Comparison of ENCODE assay signal across 19 cellular contexts in the genomic region with DNA sequence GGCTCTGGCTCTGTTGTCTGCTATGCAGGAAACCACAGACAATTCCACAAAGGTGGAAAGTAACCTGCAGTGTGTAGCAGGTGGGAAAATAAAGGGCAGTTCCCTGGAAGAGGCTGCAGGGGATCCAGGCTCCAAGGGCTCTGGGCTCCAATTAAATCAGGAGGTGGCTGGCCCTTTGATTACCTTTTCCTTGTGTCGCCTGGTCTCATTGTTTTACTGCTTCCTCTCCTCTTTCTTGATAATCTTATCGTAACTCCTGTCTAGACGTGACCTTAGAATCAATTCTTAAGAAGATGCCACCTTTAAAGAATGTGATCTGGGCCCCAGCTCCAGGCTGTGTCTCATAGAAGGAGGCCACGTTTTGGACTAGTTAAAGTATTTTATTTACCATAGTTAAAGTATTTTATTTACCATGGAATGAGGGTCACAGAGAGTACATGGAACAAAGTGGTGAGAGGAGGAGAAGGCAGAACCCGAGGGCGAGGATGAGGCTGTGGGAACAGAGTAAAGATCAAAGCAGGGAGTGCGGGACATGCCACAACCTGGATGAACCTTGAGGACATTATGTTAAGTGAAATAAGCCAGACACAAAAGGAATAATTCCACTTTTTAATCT.
DNase-seq lines count a peak whose midpoint lies in the region; ATAC-seq, FAIRE-seq and TF ChIP-seq lines count a peak whose summit lies in the region.
"Had no signal": no experiment of that assay in that cellular context is flagged by ENCODE, and none has a peak within 500 bp of the region (broad histone marks: within the 10 kb centered on the region; RNA-seq: fewer than 3 reads in every experiment).

No MANE protein-coding gene starts in this region.

- H4K20me1 ChIP-seq in HepG2 (ENCODE audit: insufficient read depth, low read length) = no peaks in the 10 kb centered on the region

- peaks cover 5% of the 10 kb centered on the region for H3K4me1 Mint-ChIP-seq in activated T-cell treated with anti-CD3 and anti-CD28 coated beads, Interleukin-2, amount 50 U/mL, for 4 hours (ENCODE audit: low read depth)
- H3K4me1 Mint-ChIP-seq: IgD-negative memory B cell had no signal

- H3K4me2 ChIP-seq in HepG2 (ENCODE audit: low read depth, low read length) = peak overlapping the region; percentile 46
- H3K4me2 ChIP-seq: A549 had no signal

- H3K4me3 ChIP-seq in HepG2 (replicated peaks in 1 of 3; ENCODE audit: insufficient read depth in 1 of 3, low read depth in 2 of 3, low read length in 3 of 3) = no peak overlapping the region
- H3K4me3 ChIP-seq in right lobe of liver = no peak overlapping the region
- no peak overlapping the region for H3K4me3 ChIP-seq in right atrium auricular region
- H3K4me3 ChIP-seq: A549, HAP-1, SJSA1 had no signal

- H3K36me3 ChIP-seq in HepG2 (replicated peaks in 1 of 2; ENCODE audit: control insufficient read depth in 1 of 2, insufficient read depth in 2 of 2, low read length in 2 of 2) (no peaks in the 10 kb centered on the region), right lobe of liver (no peaks in the 10 kb centered on the region), right atrium auricular region (no peaks in the 10 kb centered on the region)
- H3K36me3 ChIP-seq: HAP-1, SJSA1 had no signal

- no peak for TF ChIP-seq RAD21 in HepG2 (CRISPR knock-in tag; IDR thresholded peaks at IDR 0.05)

- no peak overlapping the region for H2AFZ ChIP-seq in HepG2 (ENCODE audit: low read length)

- H3K27me3 ChIP-seq in HepG2 (ENCODE audit: control insufficient read depth in 1 of 2, insufficient read depth in 2 of 2, low read length in 2 of 2) (no peaks in the 10 kb centered on the region), right lobe of liver (no peaks in the 10 kb centered on the region), right atrium auricular region (no peaks in the 10 kb centered on the region)
- H3K27me3 ChIP-seq: SJSA1 had no signal

- POLR2A ChIA-PET in HepG2 (lab: Yijun Ruan, JAX) = no interaction called here

- peaks cover 55% of the 10 kb centered on the region for H3K4me1 ChIP-seq in HepG2 (ENCODE audit: insufficient read depth, low read length)
- no peaks in the 10 kb centered on the region for H3K4me1 ChIP-seq in right lobe of liver
- no peaks in the 10 kb centered on the region for H3K4me1 ChIP-seq in right atrium auricular region
- H3K4me1 ChIP-seq: A549, HAP-1 had no signal

- no peak overlapping the region for H3K4me3 Mint-ChIP-seq in activated T-cell treated with anti-CD3 and anti-CD28 coated beads, Interleukin-2, amount 50 U/mL, for 4 hours
- H3K4me3 Mint-ChIP-seq: CD4-positive, alpha-beta T cell; IgD-negative memory B cell had no signal

- H3K79me2 ChIP-seq in HepG2 (ENCODE audit: insufficient read depth, low read length) = no peaks in the 10 kb centered on the region

- TF ChIP-seq EP300 in HepG2 (IDR thresholded peaks at IDR 0.05; ENCODE audit: low read depth in 2 of 2, low read length in 2 of 2) = no peak; a peak in 1 of 4 replicates
- no peak for TF ChIP-seq EP300 in HepG2 (CRISPR knock-in tag; IDR thresholded peaks at IDR 0.05; ENCODE audit: borderline replicate concordance)

- H3K36me3 Mint-ChIP-seq in activated T-cell treated with anti-CD3 and anti-CD28 coated beads, Interleukin-2, amount 50 U/mL, for 4 hours (ENCODE audit: insufficient read depth) = no peaks in the 10 kb centered on the region

- intact Hi-C loops in HepG2 (cut with micrococcal nuclease; ENCODE audit: unreplicated experiment) = no loop called here
- intact Hi-C loops in right lobe of liver (cut with DNase I) = no loop called here

- no TSS peak for BruUV-seq in HepG2 (replicated peaks; lab: Mats Ljungman, UMichigan)

- 32% methylated on average over 7 of the region's 7 CpGs for WGBS in HepG2 (ENCODE audit: low lambda C conversion rate)
- WGBS in right lobe of liver (ENCODE audit: insufficient coverage, low coverage, low lambda C conversion rate, missing lambda C conversion rate) = 77% methylated on average over 7 of the region's 7 CpGs

- ATAC-seq in HepG2 (peak; percentile 80), right lobe of liver (no peak)
- ATAC-seq in activated T-cell treated with anti-CD3 and anti-CD28 coated beads, Interleukin-2, amount 50 U/mL, for 4 hours = no peak
- ATAC-seq: A549, Panc1 had no signal

- TF ChIP-seq CTCF in HepG2 (CRISPR knock-in tag; IDR thresholded peaks at IDR 0.05) = no peak
- TF ChIP-seq CTCF in right lobe of liver (IDR thresholded peaks at IDR 0.05) = no peak
- no peak for TF ChIP-seq CTCF in right atrium auricular region (IDR thresholded peaks at IDR 0.05)

- CTCF ChIA-PET in HepG2 (lab: Yijun Ruan, JAX; ENCODE audit: low intra/inter-chr PET ratio, low total read pairs) = no interaction called here

- FAIRE-seq in HepG2 (lab: Jason Lieb, UNC) = peak; percentile 18
- FAIRE-seq: A549 had no signal

- no peaks in the 10 kb centered on the region for H3K27me3 Mint-ChIP-seq in activated T-cell treated with anti-CD3 and anti-CD28 coated beads, Interleukin-2, amount 50 U/mL, for 4 hours (ENCODE audit: low read depth)
- H3K27me3 Mint-ChIP-seq: CD4-positive, alpha-beta T cell had no signal

- H3K9me3 ChIP-seq in HepG2 (ENCODE audit: low read length) (no peaks in the 10 kb centered on the region), right lobe of liver (no peaks in the 10 kb centered on the region), right atrium auricular region (no peaks in the 10 kb centered on the region)
- H3K9me3 ChIP-seq: SJSA1 had no signal

- H3K9me3 Mint-ChIP-seq in activated T-cell treated with anti-CD3 and anti-CD28 coated beads, Interleukin-2, amount 50 U/mL, for 4 hours = peaks cover 12% of the 10 kb centered on the region

- peak overlapping the region; percentile 36 for H3K27ac ChIP-seq in HepG2 (ENCODE audit: extremely low read length, insufficient read depth, low read length)
- H3K27ac ChIP-seq in right lobe of liver = no peak overlapping the region
- no peak overlapping the region for H3K27ac ChIP-seq in right atrium auricular region
- H3K27ac ChIP-seq: HL-60, SJSA1 had no signal

- no peak overlapping the region for H3K9ac ChIP-seq in HepG2 (ENCODE audit: insufficient read depth, low read depth, low read length)

- peak; percentile 64 for DNase-seq in HepG2 (ENCODE audit: low spot score)
- DNase-seq in right lobe of liver = no peak
- peak; percentile 84 for DNase-seq in NCI-H69 (lab: John Stamatoyannopoulos, UW)
- DNase-seq in islet precursor cell = peak; percentile 87
- DNase-seq in right atrium auricular region (ENCODE audit: low spot score) = no peak
- DNase-seq in DMS 273 (lab: John Stamatoyannopoulos, UW; ENCODE audit: unreplicated experiment) = no peak
- no peak for DNase-seq in activated T-cell treated with anti-CD3 and anti-CD28 coated beads, Interleukin-2, amount 50 U/mL, for 4 hours
- DNase-seq: CD4-positive, alpha-beta T cell; DMS79; Kasumi-1; NCI-H1092 treated with DMSO at 0.1 percent for 48 hours; NCI-H187 treated with DMSO at 0.1 percent for 48 hours; NCI-H524 had no signal

- TF ChIP-seq POLR2A in HepG2 (IDR thresholded peaks at IDR 0.05; ENCODE audit: insufficient read depth in 1 of 2, low read depth in 2 of 2, low read length in 2 of 2) = no peak
- no peak for TF ChIP-seq POLR2A in right lobe of liver (IDR thresholded peaks at IDR 0.05)

- in situ Hi-C loops in HepG2 (cut with HindIII; ENCODE audit: extremely low pct_ligation_motif_present, low pct_unique_long_range_greater_than_20kb) = no loop called here

TF ChIP-seq in HepG2, 621 proteins besides CTCF, POLR2A, EP300 and RAD21 (continues in another document):
- TF ChIP-seq ZNF678 (CRISPR knock-in tag; IDR thresholded peaks at IDR 0.05) = no peak
- TF ChIP-seq RORA (CRISPR knock-in tag; IDR thresholded peaks at IDR 0.05) = no peak
- TF ChIP-seq, protein P1, sequence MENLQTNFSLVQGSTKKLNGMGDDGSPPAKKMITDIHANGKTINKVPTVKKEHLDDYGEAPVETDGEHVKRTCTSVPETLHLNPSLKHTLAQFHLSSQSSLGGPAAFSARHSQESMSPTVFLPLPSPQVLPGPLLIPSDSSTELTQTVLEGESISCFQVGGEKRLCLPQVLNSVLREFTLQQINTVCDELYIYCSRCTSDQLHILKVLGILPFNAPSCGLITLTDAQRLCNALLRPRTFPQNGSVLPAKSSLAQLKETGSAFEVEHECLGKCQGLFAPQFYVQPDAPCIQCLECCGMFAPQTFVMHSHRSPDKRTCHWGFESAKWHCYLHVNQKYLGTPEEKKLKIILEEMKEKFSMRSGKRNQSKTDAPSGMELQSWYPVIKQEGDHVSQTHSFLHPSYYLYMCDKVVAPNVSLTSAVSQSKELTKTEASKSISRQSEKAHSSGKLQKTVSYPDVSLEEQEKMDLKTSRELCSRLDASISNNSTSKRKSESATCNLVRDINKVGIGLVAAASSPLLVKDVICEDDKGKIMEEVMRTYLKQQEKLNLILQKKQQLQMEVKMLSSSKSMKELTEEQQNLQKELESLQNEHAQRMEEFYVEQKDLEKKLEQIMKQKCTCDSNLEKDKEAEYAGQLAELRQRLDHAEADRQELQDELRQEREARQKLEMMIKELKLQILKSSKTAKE (CRISPR knock-in tag; IDR thresholded peaks at IDR 0.05; ENCODE audit: borderline replicate concordance) = no peak
- TF ChIP-seq HCFC1 (IDR thresholded peaks at IDR 0.05; ENCODE audit: low read depth, low read length) = no peak
- TF ChIP-seq FOXO1 (CRISPR knock-in tag; IDR thresholded peaks at IDR 0.05) = no peak
- no peak for TF ChIP-seq FOXA1 (IDR thresholded peaks at IDR 0.05)
- TF ChIP-seq FOXA1 (CRISPR knock-in tag; IDR thresholded peaks at IDR 0.05) = no peak
- TF ChIP-seq NFE2L2 (IDR thresholded peaks at IDR 0.05; ENCODE audit: low read length) = no peak
- peak; percentile 62; the same call in 1 of the 2 replicates for TF ChIP-seq CHD4 (IDR thresholded peaks at IDR 0.05; ENCODE audit: borderline replicate concordance, low read length)
- TF ChIP-seq SOX13 (IDR thresholded peaks at IDR 0.05) = no peak
- TF ChIP-seq SOX13 (CRISPR knock-in tag; conservative IDR thresholded peaks at IDR 0.05 in 1 of 2, IDR thresholded peaks at IDR 0.05 in 1 of 2) = 0 out of 4 replicates have a peak, but pooled peaks of 1 of the 2 experiments have one; percentile 15
- TF ChIP-seq ZNF367 (CRISPR knock-in tag; IDR thresholded peaks at IDR 0.05; ENCODE audit: borderline replicate concordance) = no peak
- no peak for TF ChIP-seq ARID2 (CRISPR knock-in tag; IDR thresholded peaks at IDR 0.05; ENCODE audit: borderline replicate concordance)

Comparison
In these comparisons a context has a peak if more than half of its experiments do, and no peak if none do; other contexts are left out.
1. DNase-seq: peak in HepG2 (single experiment), NCI-H69 (single experiment) and islet precursor cell (single experiment); none in right lobe of liver (0 of 3), right atrium auricular region (single experiment), DMS 273 (single experiment) and activated T-cell treated with anti-CD3 and anti-CD28 coated beads, Interleukin-2, amount 50 U/mL, for 4 hours (single experiment).